ENCODE assay signal across 28 cellular contexts in the genomic region with DNA sequence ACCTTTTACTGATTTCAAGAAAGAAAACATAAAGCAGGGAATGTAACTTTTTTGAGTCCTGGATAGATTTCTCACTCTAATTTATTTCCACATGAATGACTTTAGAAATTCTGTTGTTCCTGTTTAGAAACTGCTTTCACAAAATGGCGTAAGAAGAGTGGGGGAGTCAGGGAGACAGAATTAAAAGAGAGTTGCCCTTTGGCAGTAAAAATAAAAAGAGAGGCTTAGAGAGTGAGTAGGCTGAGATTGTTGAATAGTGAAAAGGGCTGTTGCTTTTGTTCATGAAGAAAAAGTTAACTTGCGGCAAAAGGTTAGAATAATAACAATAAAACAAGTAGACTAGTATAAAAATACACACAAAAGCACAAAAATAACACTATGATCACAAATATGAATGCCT.
"Had no signal": no experiment of that assay in that cellular context is flagged by ENCODE, and none has a peak within 500 bp of the region (broad histone marks: within the 10 kb centered on the region; RNA-seq: fewer than 3 reads in every experiment).

No MANE protein-coding gene starts in this region.

- H3K4me3 Mint-ChIP-seq: activated CD4-positive, alpha-beta memory T cell treated with anti-CD3 and anti-CD28 coated beads, Interleukin-2, amount 10 ng/mL, durations not matched to agents 7 days and 5 days; activated CD4-positive, alpha-beta T cell treated with anti-CD3 and anti-CD28 coated beads for 36 hours; activated CD4-positive, alpha-beta T cell treated with anti-CD3 and anti-CD28 coated beads, Interleukin-2, amount 10 ng/mL, durations not matched to agents 24 days and 14 days; activated naive CD4-positive, alpha-beta T cell treated with anti-CD3 and anti-CD28 coated beads for 36 hours; activated naive CD4-positive, alpha-beta T cell treated with anti-CD3 and anti-CD28 coated beads, Interleukin-2, amount 50 U/mL, for 24 hours; activated naive CD8-positive, alpha-beta T cell treated with anti-CD3 and anti-CD28 coated beads for 36 hours; activated naive CD8-positive, alpha-beta T cell treated with anti-CD3 and anti-CD28 coated beads, Interleukin-2, amount 50 U/mL, for 24 hours; activated T-cell treated with anti-CD3 and anti-CD28 coated beads, Interleukin-2, amount 50 U/mL, for 4 hours; activated T-helper 17 cell treated with anti-CD3 and anti-CD28 coated beads, Interleukin-2, amount 50 U/mL, for 72 hours; brain had no signal

- H3K27ac ChIP-seq: adrenal gland, breast epithelium, cardiac muscle cell, colonic mucosa, esophagus muscularis mucosa had no signal

- H3K4me3 ChIP-seq: adrenal gland, breast epithelium, cardiac muscle cell, colonic mucosa, esophagus muscularis mucosa had no signal

- H3K27me3 Mint-ChIP-seq: activated CD4-positive, alpha-beta memory T cell treated with anti-CD3 and anti-CD28 coated beads, Interleukin-2, amount 10 ng/mL, durations not matched to agents 7 days and 5 days; activated CD4-positive, alpha-beta T cell treated with anti-CD3 and anti-CD28 coated beads for 36 hours; activated CD4-positive, alpha-beta T cell treated with anti-CD3 and anti-CD28 coated beads, Interleukin-2, amount 10 ng/mL, durations not matched to agents 24 days and 14 days; activated naive CD4-positive, alpha-beta T cell treated with anti-CD3 and anti-CD28 coated beads, Interleukin-2, amount 50 U/mL, for 24 hours; activated naive CD8-positive, alpha-beta T cell treated with anti-CD3 and anti-CD28 coated beads for 36 hours; activated naive CD8-positive, alpha-beta T cell treated with anti-CD3 and anti-CD28 coated beads, Interleukin-2, amount 50 U/mL, for 24 hours; activated T-helper 17 cell treated with anti-CD3 and anti-CD28 coated beads, Interleukin-2, amount 50 U/mL, for 72 hours; brain had no signal

- ATAC-seq: activated CD4-positive, alpha-beta T cell treated with anti-CD3 and anti-CD28 coated beads for 36 hours; activated naive CD8-positive, alpha-beta T cell treated with anti-CD3 and anti-CD28 coated beads, Interleukin-2, amount 50 U/mL, for 24 hours; activated T-cell treated with anti-CD3 and anti-CD28 coated beads, Interleukin-2, amount 50 U/mL, for 4 hours; activated T-helper 17 cell treated with anti-CD3 and anti-CD28 coated beads, Interleukin-2, amount 50 U/mL, for 72 hours had no signal

- H3K36me3 ChIP-seq: adrenal gland, breast epithelium, cardiac muscle cell, colonic mucosa had no signal

- H3K9me3 ChIP-seq: adrenal gland, colonic mucosa, esophagus muscularis mucosa had no signal

- H3K27ac Mint-ChIP-seq: activated CD4-positive, alpha-beta memory T cell treated with anti-CD3 and anti-CD28 coated beads, Interleukin-2, amount 10 ng/mL, durations not matched to agents 7 days and 5 days; activated CD4-positive, alpha-beta T cell treated with anti-CD3 and anti-CD28 coated beads for 36 hours; activated CD4-positive, alpha-beta T cell treated with anti-CD3 and anti-CD28 coated beads, Interleukin-2, amount 10 ng/mL, durations not matched to agents 24 days and 14 days; activated naive CD4-positive, alpha-beta T cell treated with anti-CD3 and anti-CD28 coated beads for 36 hours; activated naive CD4-positive, alpha-beta T cell treated with anti-CD3 and anti-CD28 coated beads, Interleukin-2, amount 50 U/mL, for 24 hours; activated naive CD8-positive, alpha-beta T cell treated with anti-CD3 and anti-CD28 coated beads for 36 hours; activated naive CD8-positive, alpha-beta T cell treated with anti-CD3 and anti-CD28 coated beads, Interleukin-2, amount 50 U/mL, for 24 hours; activated T-helper 17 cell treated with anti-CD3 and anti-CD28 coated beads, Interleukin-2, amount 50 U/mL, for 72 hours had no signal

- DNase-seq: activated CD4-positive, alpha-beta memory T cell treated with anti-CD3 and anti-CD28 coated beads, Interleukin-2, amount 10 ng/mL, durations not matched to agents 7 days and 5 days; activated CD4-positive, alpha-beta T cell treated with anti-CD3 and anti-CD28 coated beads for 36 hours; activated CD4-positive, alpha-beta T cell treated with anti-CD3 and anti-CD28 coated beads, Interleukin-2, amount 10 ng/mL, durations not matched to agents 24 days and 14 days; activated CD4-positive, CD25-positive, alpha-beta regulatory T cell; activated CD4-positive, CD25-positive, alpha-beta regulatory T cell treated with anti-CD3 and anti-CD28 coated beads, Interleukin-2, amount 50 U/mL, for 72 hours; activated CD8-positive, alpha-beta memory T cell treated with anti-CD3 and anti-CD28 coated beads, Interleukin-2, amount 50 U/mL, for 48 hours; activated effector memory CD4-positive, alpha-beta T cell treated with Interleukin-2 at 50 U/mL for 16 hours; activated naive CD4-positive, alpha-beta T cell treated with anti-CD3 and anti-CD28 coated beads for 36 hours; activated naive CD8-positive, alpha-beta T cell treated with anti-CD3 and anti-CD28 coated beads for 36 hours; activated naive CD8-positive, alpha-beta T cell treated with anti-CD3 and anti-CD28 coated beads, Interleukin-2, amount 50 U/mL, for 24 hours; activated T-cell treated with anti-CD3 and anti-CD28 coated beads, Interleukin-2, amount 50 U/mL, for 4 hours; adrenal gland; amygdala; aorta; central memory CD4-positive, alpha-beta T cell; cerebellar nuclear complex; colonic mucosa; effector CD8-positive, alpha-beta T cell; erythroblast; foreskin melanocyte; head of caudate nucleus; T-helper 2 cell had no signal

- H3K4me1 ChIP-seq: adrenal gland, breast epithelium, colonic mucosa, esophagus muscularis mucosa had no signal

- H3K4me1 Mint-ChIP-seq: activated CD4-positive, alpha-beta memory T cell treated with anti-CD3 and anti-CD28 coated beads, Interleukin-2, amount 10 ng/mL, durations not matched to agents 7 days and 5 days; activated CD4-positive, alpha-beta T cell treated with anti-CD3 and anti-CD28 coated beads for 36 hours; activated CD4-positive, alpha-beta T cell treated with anti-CD3 and anti-CD28 coated beads, Interleukin-2, amount 10 ng/mL, durations not matched to agents 24 days and 14 days; activated naive CD4-positive, alpha-beta T cell treated with anti-CD3 and anti-CD28 coated beads, Interleukin-2, amount 50 U/mL, for 24 hours; activated naive CD8-positive, alpha-beta T cell treated with anti-CD3 and anti-CD28 coated beads for 36 hours; activated naive CD8-positive, alpha-beta T cell treated with anti-CD3 and anti-CD28 coated beads, Interleukin-2, amount 50 U/mL, for 24 hours; activated T-helper 17 cell treated with anti-CD3 and anti-CD28 coated beads, Interleukin-2, amount 50 U/mL, for 72 hours had no signal

- H3K27me3 ChIP-seq: adrenal gland, breast epithelium, cardiac muscle cell, colonic mucosa, esophagus muscularis mucosa had no signal
